2 cellular contexts compared by ENCODE assay signal in the genomic region with DNA sequence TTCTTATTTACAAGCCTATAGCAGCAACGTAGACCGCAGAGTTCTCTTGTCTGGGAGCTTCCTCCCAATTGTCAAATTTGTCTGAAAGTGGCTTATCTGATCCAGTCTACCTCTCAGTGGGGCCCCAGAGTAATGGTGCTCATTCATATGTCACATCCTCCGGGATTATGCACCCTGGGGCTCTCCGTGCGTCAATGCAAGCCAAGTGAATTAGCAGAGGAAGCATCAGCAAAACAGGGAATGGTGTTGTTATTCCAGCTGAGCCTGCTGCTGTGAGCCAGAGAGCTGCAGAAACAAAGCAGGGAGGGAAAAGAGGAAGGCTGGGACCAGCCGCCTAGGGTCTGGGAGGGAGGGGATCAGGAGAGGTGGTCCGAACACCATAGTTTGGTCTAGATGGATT.
TF ChIP-seq lines count a peak whose summit lies in the region.

No MANE protein-coding gene starts in this region.

TF ChIP-seq in GM23338, 12 proteins besides CTCF, POLR2A, EP300 and RAD21 (continued from another document and continues in another):
- TF ChIP-seq CREB1 (CRISPR knock-in tag; IDR thresholded peaks at IDR 0.05; ENCODE audit: low read depth) (no peak), ZNF462 (CRISPR knock-in tag; IDR thresholded peaks at IDR 0.05) (no peak), ZNF114 (CRISPR knock-in tag; IDR thresholded peaks at IDR 0.05) (no peak), EZH2 (IDR thresholded peaks at IDR 0.05; ENCODE audit: low read depth, unreplicated experiment) (no peak), EZH2phosphoT487 (IDR thresholded peaks at IDR 0.05; ENCODE audit: unreplicated experiment) (no peak), NANOG (IDR thresholded peaks at IDR 0.05; ENCODE audit: borderline replicate concordance) (no peak), POLR2AphosphoS5 (IDR thresholded peaks at IDR 0.05; ENCODE audit: low read depth) (no peak), STAT1 (IDR thresholded peaks at IDR 0.05; ENCODE audit: unreplicated experiment) (no peak), ETS1 (IDR thresholded peaks at IDR 0.05) (no peak)
- TF ChIP-seq, protein P1, sequence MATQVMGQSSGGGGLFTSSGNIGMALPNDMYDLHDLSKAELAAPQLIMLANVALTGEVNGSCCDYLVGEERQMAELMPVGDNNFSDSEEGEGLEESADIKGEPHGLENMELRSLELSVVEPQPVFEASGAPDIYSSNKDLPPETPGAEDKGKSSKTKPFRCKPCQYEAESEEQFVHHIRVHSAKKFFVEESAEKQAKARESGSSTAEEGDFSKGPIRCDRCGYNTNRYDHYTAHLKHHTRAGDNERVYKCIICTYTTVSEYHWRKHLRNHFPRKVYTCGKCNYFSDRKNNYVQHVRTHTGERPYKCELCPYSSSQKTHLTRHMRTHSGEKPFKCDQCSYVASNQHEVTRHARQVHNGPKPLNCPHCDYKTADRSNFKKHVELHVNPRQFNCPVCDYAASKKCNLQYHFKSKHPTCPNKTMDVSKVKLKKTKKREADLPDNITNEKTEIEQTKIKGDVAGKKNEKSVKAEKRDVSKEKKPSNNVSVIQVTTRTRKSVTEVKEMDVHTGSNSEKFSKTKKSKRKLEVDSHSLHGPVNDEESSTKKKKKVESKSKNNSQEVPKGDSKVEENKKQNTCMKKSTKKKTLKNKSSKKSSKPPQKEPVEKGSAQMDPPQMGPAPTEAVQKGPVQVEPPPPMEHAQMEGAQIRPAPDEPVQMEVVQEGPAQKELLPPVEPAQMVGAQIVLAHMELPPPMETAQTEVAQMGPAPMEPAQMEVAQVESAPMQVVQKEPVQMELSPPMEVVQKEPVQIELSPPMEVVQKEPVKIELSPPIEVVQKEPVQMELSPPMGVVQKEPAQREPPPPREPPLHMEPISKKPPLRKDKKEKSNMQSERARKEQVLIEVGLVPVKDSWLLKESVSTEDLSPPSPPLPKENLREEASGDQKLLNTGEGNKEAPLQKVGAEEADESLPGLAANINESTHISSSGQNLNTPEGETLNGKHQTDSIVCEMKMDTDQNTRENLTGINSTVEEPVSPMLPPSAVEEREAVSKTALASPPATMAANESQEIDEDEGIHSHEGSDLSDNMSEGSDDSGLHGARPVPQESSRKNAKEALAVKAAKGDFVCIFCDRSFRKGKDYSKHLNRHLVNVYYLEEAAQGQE (IDR thresholded peaks at IDR 0.05; ENCODE audit: unreplicated experiment) = no peak

TF ChIP-seq in PFSK-1, 5 proteins besides CTCF, POLR2A, EP300 and RAD21 (continued from another document):
- TF ChIP-seq FOXP2 (optimal IDR thresholded peaks at IDR 0.05; ENCODE audit: borderline replicate concordance, extremely low read depth, extremely low read length, insufficient read depth) = peak; percentile 37
- TF ChIP-seq, protein P1 (IDR thresholded peaks at IDR 0.05; ENCODE audit: insufficient read depth in 1 of 2, low read depth in 2 of 2, low read length in 2 of 2) = peak in 1 of 2 experiments; percentile 33; a peak in 1 of 4 replicates
